Comparison of ENCODE assay signal across 12 cellular contexts in genomic region chr3:84601303-84601702, GRCh38.
DNase-seq lines count a peak whose midpoint lies in the region; ATAC-seq and TF ChIP-seq lines count a peak whose summit lies in the region.
"Had no signal": no experiment of that assay in that cellular context is flagged by ENCODE, and none has a peak within 500 bp of the region (broad histone marks: within the 10 kb centered on the region; RNA-seq: fewer than 3 reads in every experiment).

No MANE protein-coding gene starts in this region.

- H3K27ac ChIP-seq in SJCRH30 (peak overlapping the region; percentile 97), neural progenitor cell (no peak overlapping the region), Peyer's patch (no peak overlapping the region)
- H3K27ac ChIP-seq: gastroesophageal sphincter had no signal

- peaks cover 8% of the 10 kb centered on the region for H3K4me1 Mint-ChIP-seq in neural progenitor cell

- H3K27me3 ChIP-seq in SJCRH30: no peaks in the 10 kb centered on the region
- H3K27me3 ChIP-seq in neural progenitor cell: peaks cover 7% of the 10 kb centered on the region
- no peaks in the 10 kb centered on the region for H3K27me3 ChIP-seq in Peyer's patch
- H3K27me3 ChIP-seq: gastroesophageal sphincter had no signal

- H3K4me1 ChIP-seq in SJCRH30 (peaks cover 21% of the 10 kb centered on the region), neural progenitor cell (peaks cover 9% of the 10 kb centered on the region), Peyer's patch (no peaks in the 10 kb centered on the region)
- H3K4me1 ChIP-seq: gastroesophageal sphincter had no signal

- H3K4me2 ChIP-seq in neural progenitor cell: peak overlapping the region; percentile 12

- no peak for TF ChIP-seq POLR2A in erythroblast (IDR thresholded peaks at IDR 0.05; ENCODE audit: low read length)
- no peak for TF ChIP-seq POLR2A in Peyer's patch (IDR thresholded peaks at IDR 0.05)

- no peak overlapping the region for H2AFZ ChIP-seq in neural progenitor cell (replicated peaks)

- H3K27me3 Mint-ChIP-seq in neural progenitor cell (ENCODE audit: insufficient read depth, low read depth): no peaks in the 10 kb centered on the region
- H3K27me3 Mint-ChIP-seq: type B pancreatic cell had no signal

- no peak for TF ChIP-seq CTCF in neural progenitor cell (IDR thresholded peaks at IDR 0.05)
- TF ChIP-seq CTCF in Peyer's patch (IDR thresholded peaks at IDR 0.05): no peak

- no peak overlapping the region for H3K4me3 Mint-ChIP-seq in neural progenitor cell
- H3K4me3 Mint-ChIP-seq: type B pancreatic cell had no signal

- peaks cover 3% of the 10 kb centered on the region for H3K9me3 Mint-ChIP-seq in neural progenitor cell
- H3K9me3 Mint-ChIP-seq: type B pancreatic cell had no signal

- H3K4me3 ChIP-seq in SJCRH30 (peak overlapping the region; percentile 41), neural progenitor cell (no peak overlapping the region), Peyer's patch (no peak overlapping the region)
- H3K4me3 ChIP-seq: gastroesophageal sphincter had no signal

- no peaks in the 10 kb centered on the region for H3K36me3 ChIP-seq in SJCRH30
- no peaks in the 10 kb centered on the region for H3K36me3 ChIP-seq in neural progenitor cell
- H3K36me3 ChIP-seq in Peyer's patch: no peaks in the 10 kb centered on the region
- H3K36me3 ChIP-seq: gastroesophageal sphincter had no signal

- H3K9me3 ChIP-seq in SJCRH30 (replicated peaks) (peaks cover 8% of the 10 kb centered on the region; the same call in 1 of the 2 replicates), neural progenitor cell (ENCODE audit: low read depth) (no peaks in the 10 kb centered on the region), Peyer's patch (no peaks in the 10 kb centered on the region)
- H3K9me3 ChIP-seq: gastroesophageal sphincter had no signal

- H4K20me1 ChIP-seq in neural progenitor cell (ENCODE audit: low read depth): no peaks in the 10 kb centered on the region

- DNase-seq in NCI-H1092 treated with DMSO at 0.1 percent for 48 hours (lab: John Stamatoyannopoulos, UW) (peak; percentile 18), NCI-H1092 (lab: John Stamatoyannopoulos, UW) (no peak), NCI-H2107 treated with DMSO at 0.1 percent for 48 hours (lab: John Stamatoyannopoulos, UW; ENCODE audit: unreplicated experiment) (peak; percentile 96), SJCRH30 (peak; percentile 74 to 96), neural progenitor cell (ENCODE audit: low spot score) (peak; percentile 75), erythroblast (lab: John Stamatoyannopoulos, UW) (no peak), Peyer's patch (no peak)
- DNase-seq: 8988T, left ventricle myocardium superior had no signal

- no peak overlapping the region for H3K27ac Mint-ChIP-seq in neural progenitor cell
- H3K27ac Mint-ChIP-seq: type B pancreatic cell had no signal

- no peaks in the 10 kb centered on the region for H3F3A ChIP-seq in neural progenitor cell (ENCODE audit: low read depth)

- no peaks in the 10 kb centered on the region for H3K79me2 ChIP-seq in neural progenitor cell (ENCODE audit: low read depth)

- no peak for ATAC-seq in HG02763 (IDR thresholded peaks at IDR 0.05; ENCODE audit: unreplicated experiment)
- ATAC-seq: gastroesophageal sphincter, left ventricle myocardium superior had no signal

- H3K9ac ChIP-seq in neural progenitor cell: no peak overlapping the region

- no peaks in the 10 kb centered on the region for H3K36me3 Mint-ChIP-seq in neural progenitor cell
- H3K36me3 Mint-ChIP-seq: type B pancreatic cell had no signal

Comparison
In these comparisons a context has a peak if more than half of its experiments do, and no peak if none do; other contexts are left out.
1. DNase-seq: peak in NCI-H1092 treated with DMSO at 0.1 percent for 48 hours (single experiment), NCI-H2107 treated with DMSO at 0.1 percent for 48 hours (single experiment), SJCRH30 (2 of 2) and neural progenitor cell (single experiment); none in NCI-H1092 (single experiment), erythroblast (0 of 2) and Peyer's patch (0 of 3).